22 cellular contexts compared by ENCODE assay signal in the genomic region with DNA sequence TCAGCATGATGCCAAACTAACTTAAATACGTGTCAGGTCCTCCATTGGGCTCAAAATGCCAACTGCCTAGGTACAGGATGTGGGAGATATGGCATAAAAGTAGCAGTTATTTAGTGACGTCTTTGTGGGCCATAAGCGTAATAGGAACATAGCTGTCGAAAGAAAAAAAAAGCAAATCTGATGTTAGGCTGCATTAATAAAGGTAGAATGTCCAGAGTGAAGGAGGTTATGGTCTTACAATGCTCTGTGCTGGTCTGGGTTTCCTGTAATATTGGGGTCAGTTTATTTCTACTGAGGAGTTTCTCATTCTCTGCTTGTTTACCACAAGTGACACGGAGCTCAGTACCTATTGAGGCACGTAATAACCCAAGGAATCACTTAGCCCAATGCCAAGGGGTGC.
"Had no signal": no experiment of that assay in that cellular context is flagged by ENCODE, and none has a peak within 500 bp of the region (broad histone marks: within the 10 kb centered on the region; RNA-seq: fewer than 3 reads in every experiment).

No MANE protein-coding gene starts in this region.

- H3K9me3 ChIP-seq: SJCRH30 had no signal

- DNase-seq: activated CD4-positive, alpha-beta memory T cell treated with anti-CD3 and anti-CD28 coated beads for 36 hours; activated CD4-positive, alpha-beta T cell treated with anti-CD3 and anti-CD28 coated beads for 1 hour; activated CD4-positive, alpha-beta T cell treated with anti-CD3 and anti-CD28 coated beads, Interleukin-2, amount 10 ng/mL, durations not matched to agents 7 days and 5 days; activated CD8-positive, alpha-beta memory T cell treated with anti-CD3 and anti-CD28 coated beads for 24 hours; activated gamma-delta T cell; activated naive CD4-positive, alpha-beta T cell treated with anti-CD3 and anti-CD28 coated beads for 36 hours; activated T-cell treated with anti-CD3 and anti-CD28 coated beads, Interleukin-2, amount 50 U/mL, for 4 hours; amygdala; cerebellar nuclear complex; Kasumi-1; NCI-H1105 treated with DMSO at 0.1 percent for 48 hours; NCI-H1436 treated with DMSO at 0.1 percent for 48 hours; NCI-H187; NCI-H2081; NCI-H510A treated with DMSO at 0.1 percent for 48 hours; NCI-H69; NK-92 treated with Interleukin-12 subunit alpha and Interleukin-12 subunit beta, amount 100 ng/mL, for 24 hours; OCI-M1; RPMI8226; SJCRH30 had no signal

- H3K27me3 ChIP-seq: SJCRH30 had no signal

- H3K36me3 ChIP-seq: SJCRH30 had no signal

- H3K27ac ChIP-seq: SJCRH30 had no signal

- H3K4me3 ChIP-seq: SJCRH30 had no signal

- ATAC-seq: activated T-cell treated with anti-CD3 and anti-CD28 coated beads, Interleukin-2, amount 50 U/mL, for 4 hours; activated T-helper 17 cell treated with anti-CD3 and anti-CD28 coated beads, Interleukin-2, amount 50 U/mL, for 72 hours; Right ventricle myocardium inferior had no signal
